1 cellular context compared by ENCODE assay signal in genomic region chr15:49169880-49170597, GRCh38.
A peak's percentile ranks its signal among the peaks of the same experiment; 100 is the strongest.
TF ChIP-seq lines count a peak whose summit lies in the region.

Gene GALK2, plus strand, starts transcription at chr15:49170247. Its CDS starts 76 bp downstream, at chr15:49170323.

TF ChIP-seq in SK-N-SH, 30 proteins besides CTCF, POLR2A, EP300 and RAD21 (continued from another document):
- no peak for TF ChIP-seq PBX3 (IDR thresholded peaks at IDR 0.05)
- TF ChIP-seq TCF12 (IDR thresholded peaks at IDR 0.05): 0 out of 2 replicates have a peak, but pooled peaks have one; percentile 8
- TF ChIP-seq MXI1 (IDR thresholded peaks at IDR 0.05; ENCODE audit: low read depth, low read length): peak; percentile 98
- peak; percentile 71 for TF ChIP-seq GABPA (IDR thresholded peaks at IDR 0.05; ENCODE audit: low read depth)
- TF ChIP-seq CHD2 (IDR thresholded peaks at IDR 0.05; ENCODE audit: low read length, partially characterized antibody): peak; percentile 67
